In the genomic region with DNA sequence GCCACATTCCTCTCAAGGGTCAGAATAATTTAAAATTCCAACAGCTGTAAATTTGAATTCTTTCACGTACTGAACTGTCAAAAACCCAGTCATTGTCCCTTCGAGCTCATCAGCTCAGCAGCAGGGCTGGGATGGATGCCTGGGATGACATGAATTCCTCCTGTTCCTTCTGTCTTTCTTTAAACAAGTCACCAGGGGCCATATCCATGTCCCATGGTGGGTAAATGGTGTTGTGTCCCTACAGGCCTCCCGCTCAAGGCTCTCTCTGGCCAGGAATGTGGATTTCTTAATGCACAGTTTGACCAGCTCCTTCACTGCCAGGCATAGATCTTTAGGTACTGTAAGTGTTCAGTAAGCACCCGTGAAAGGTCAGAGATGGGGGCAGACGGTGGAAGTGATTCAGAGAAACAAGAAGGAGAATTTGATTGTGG, we compare ENCODE assay signal across 16 cellular contexts. TPM values are rescaled to one million over a fixed set of nuclear protein-coding genes. Genes with fewer than 3 reads are reported as not detected.
DNase-seq lines count a peak whose midpoint lies in the region; ATAC-seq and TF ChIP-seq lines count a peak whose summit lies in the region.
"Had no signal": no experiment of that assay in that cellular context is flagged by ENCODE, and none has a peak within 500 bp of the region (broad histone marks: within the 10 kb centered on the region; RNA-seq: fewer than 3 reads in every experiment).

No MANE protein-coding gene starts in this region.

- H3K27ac Mint-ChIP-seq in naive thymus-derived CD8-positive, alpha-beta T cell, result peak overlapping the region in 2 of 10 donors; percentile 65 to 73
- H3K27ac Mint-ChIP-seq: dendritic cell treated with granulocyte-macrophage colony-stimulating factor and Interleukin-4, amounts not matched to agents 40 ng/mL and 50 ng/mL, for 4 days had no signal

- H3K18ac ChIP-seq in trophoblast cell (ENCODE audit: low read length), result no peak overlapping the region

- H3K4me1 ChIP-seq in trophoblast cell (ENCODE audit: control insufficient read depth in 1 of 2, insufficient read depth in 2 of 2, low read length in 2 of 2), result peaks cover 2 to 5% of the 10 kb centered on the region in 2 experiments
- no peaks in the 10 kb centered on the region for H3K4me1 ChIP-seq in ovary (ENCODE audit: insufficient read depth)
- H3K4me1 ChIP-seq: right atrium auricular region had no signal

- no peak overlapping the region for H3K4me3 ChIP-seq in fibroblast of pulmonary artery (replicated peaks; ENCODE audit: low read depth, low read length)
- no peak overlapping the region for H3K4me3 ChIP-seq in trophoblast cell (ENCODE audit: low read depth, low read length)
- no peak overlapping the region for H3K4me3 ChIP-seq in ovary
- H3K4me3 ChIP-seq: right atrium auricular region had no signal

- WGBS in trophoblast cell (ENCODE audit: extremely low coverage, insufficient coverage, insufficient read length), result no CpG with 5 or more reads among the region's 5 CpGs
- WGBS in ovary, 3 donors, result 75 to 87% (median 80%) methylated on average over 5 of the region's 5 CpGs

- H2BK5ac ChIP-seq in trophoblast cell (ENCODE audit: low read depth, low read length, poor library complexity), result no peak overlapping the region

- ATAC-seq in Right ventricle myocardium superior (ENCODE audit: poor library complexity) (no peak), GM19328 (IDR thresholded peaks at IDR 0.05; ENCODE audit: unreplicated experiment) (no peak)
- no peak for ATAC-seq in naive thymus-derived CD8-positive, alpha-beta T cell
- ATAC-seq: stimulated activated naive CD8-positive, alpha-beta T cell treated with anti-CD3 and anti-CD28 coated beads, Interleukin-15, amount 100 ng/mL, for 72 hours had no signal

- POLR2A ChIA-PET in naive thymus-derived CD8-positive, alpha-beta T cell (lab: Charles Lee), result interaction anchor here (3.0 kb wide), 1 partner anchor 15 kb away, joined by 15 read pairs; no protein-coding TSS in a partner anchor

- H3K27me3 ChIP-seq in trophoblast cell (ENCODE audit: insufficient read depth, low read length) (no peaks in the 10 kb centered on the region), ovary (no peaks in the 10 kb centered on the region)
- H3K27me3 ChIP-seq: right atrium auricular region had no signal

- TF ChIP-seq CTCF in fibroblast of pulmonary artery (IDR thresholded peaks at IDR 0.05; ENCODE audit: low read length, missing control alignments), result no peak
- no peak for TF ChIP-seq CTCF in ovary (IDR thresholded peaks at IDR 0.05)

- H3K4me3 Mint-ChIP-seq in naive thymus-derived CD8-positive, alpha-beta T cell, result no peak overlapping the region
- H3K4me3 Mint-ChIP-seq: dendritic cell treated with granulocyte-macrophage colony-stimulating factor and Interleukin-4, amounts not matched to agents 40 ng/mL and 50 ng/mL, for 4 days; stimulated activated naive CD8-positive, alpha-beta T cell treated with anti-CD3 and anti-CD28 coated beads, Interleukin-15, amount 100 ng/mL, for 72 hours had no signal

- no peaks in the 10 kb centered on the region for H3K9me3 Mint-ChIP-seq in naive thymus-derived CD8-positive, alpha-beta T cell
- H3K9me3 Mint-ChIP-seq: dendritic cell treated with granulocyte-macrophage colony-stimulating factor and Interleukin-4, amounts not matched to agents 40 ng/mL and 50 ng/mL, for 4 days; stimulated activated naive CD8-positive, alpha-beta T cell treated with anti-CD3 and anti-CD28 coated beads, Interleukin-15, amount 100 ng/mL, for 72 hours had no signal

- no peak overlapping the region for H4K91ac ChIP-seq in trophoblast cell (ENCODE audit: low read depth, low read length)

- no peak overlapping the region for H2AK5ac ChIP-seq in trophoblast cell (ENCODE audit: low read length)

- H3K4me1 Mint-ChIP-seq in naive thymus-derived CD8-positive, alpha-beta T cell, result peaks cover 3 to 11% (median 7%) of the 10 kb centered on the region in 4 donors

- H4K12ac ChIP-seq in trophoblast cell (ENCODE audit: low read depth, low read length), result no peak overlapping the region

- no peak overlapping the region for H3K4me2 ChIP-seq in trophoblast cell (ENCODE audit: low read length)

- no peak overlapping the region for H3K4ac ChIP-seq in trophoblast cell (ENCODE audit: low read depth, low read length)

- H2AFZ ChIP-seq in trophoblast cell (ENCODE audit: insufficient read depth, low read length, poor library complexity), result no peak overlapping the region

- H2BK12ac ChIP-seq in trophoblast cell (ENCODE audit: low read length), result no peak overlapping the region

- DNase-seq in EL (peak; percentile 80), RPMI7951 (ENCODE audit: low read depth) (peak; percentile 41), fibroblast of pulmonary artery (ENCODE audit: low read depth) (peak; percentile 32), trophoblast cell (peak; percentile 97 to 98), Right ventricle myocardium superior (no peak), ovary (no peak)
- DNase-seq in naive thymus-derived CD8-positive, alpha-beta T cell, result no peak
- DNase-seq: amygdala; NCI-H2081 treated with DMSO at 0.1 percent for 48 hours; stimulated activated CD4-positive, alpha-beta T cell treated with anti-CD3 and anti-CD28 coated beads, Interleukin-4, amount 100 ng/mL, for 4 hours; stimulated activated naive CD8-positive, alpha-beta T cell treated with anti-CD3 and anti-CD28 coated beads, Interleukin-15, amount 100 ng/mL, for 72 hours had no signal

- no peak for TF ChIP-seq POLR2A in ovary (IDR thresholded peaks at IDR 0.05)

- H3K36me3 Mint-ChIP-seq in naive thymus-derived CD8-positive, alpha-beta T cell, result peaks cover 0 to 30% (median 9%) of the 10 kb centered on the region in 3 donors

- no peak overlapping the region for H4K8ac ChIP-seq in trophoblast cell (ENCODE audit: low read depth, low read length)

- H3K14ac ChIP-seq in trophoblast cell (ENCODE audit: low read length), result no peak overlapping the region

- H3K9ac ChIP-seq in trophoblast cell (ENCODE audit: low read length), result no peak overlapping the region

- peaks cover 6 to 10% of the 10 kb centered on the region in 2 experiments for H3K36me3 ChIP-seq in trophoblast cell (ENCODE audit: control insufficient read depth in 1 of 2, insufficient read depth in 2 of 2, low read length in 2 of 2)
- no peaks in the 10 kb centered on the region for H3K36me3 ChIP-seq in ovary
- H3K36me3 ChIP-seq: right atrium auricular region had no signal

- TF ChIP-seq EP300 in ovary (IDR thresholded peaks at IDR 0.05), result no peak

- H3K9me3 ChIP-seq in trophoblast cell (ENCODE audit: insufficient read depth, low read depth, low read length) (peaks cover 5% of the 10 kb centered on the region), ovary (no peaks in the 10 kb centered on the region)
- H3K9me3 ChIP-seq: right atrium auricular region had no signal

- intact Hi-C loops in Right ventricle myocardium superior (cut with DNase I), result no loop called here
- intact Hi-C loops in ovary (cut with DNase I), result no loop called here

- H3K79me2 ChIP-seq in trophoblast cell (ENCODE audit: control insufficient read depth, insufficient read depth, low read length, poor library complexity), result no peaks in the 10 kb centered on the region

- peaks cover 2% of the 10 kb centered on the region for H3K79me1 ChIP-seq in trophoblast cell (ENCODE audit: low read length)

- peak overlapping the region; percentile 84 for H3K27ac ChIP-seq in trophoblast cell (ENCODE audit: low read depth, low read length)
- H3K27ac ChIP-seq in ovary, result no peak overlapping the region
- H3K27ac ChIP-seq: right atrium auricular region, VCaP had no signal

- no peaks in the 10 kb centered on the region for H3K27me3 Mint-ChIP-seq in naive thymus-derived CD8-positive, alpha-beta T cell
- H3K27me3 Mint-ChIP-seq: dendritic cell treated with granulocyte-macrophage colony-stimulating factor and Interleukin-4, amounts not matched to agents 40 ng/mL and 50 ng/mL, for 4 days; stimulated activated naive CD8-positive, alpha-beta T cell treated with anti-CD3 and anti-CD28 coated beads, Interleukin-15, amount 100 ng/mL, for 72 hours had no signal

- no peak overlapping the region for H2BK120ac ChIP-seq in trophoblast cell (ENCODE audit: insufficient read depth, low read length, poor library complexity)

- no peak overlapping the region for H3K23ac ChIP-seq in trophoblast cell (ENCODE audit: low read length)

RNA-seq across cellular contexts. Expression of gene TECPR1, which starts 13.8 kb away (rescaled TPM):
- 7.1 and 7.4 TPM in 2 replicates for total RNA-seq in RPMI7951 (2014; rRNA removed; shearing (Covaris generic))
- 4.5 and 4.7 TPM in 2 replicates for polyA plus RNA-seq in trophoblast cell (2013)
- total RNA-seq in Right ventricle myocardium superior (16.1 TPM), ovary (10 to 100 TPM in 6 of 7 donors, 1 to 10 TPM in 1; 5.5 to 28.1 (median 21.5) TPM)
- total RNA-seq in naive thymus-derived CD8-positive, alpha-beta T cell, result 100 to 1,000 TPM; 174 to 181 TPM
- 10 to 100 TPM; 18.5 to 40.2 (median 26.1) TPM for polyA plus RNA-seq in naive thymus-derived CD8-positive, alpha-beta T cell
- 1 to 10 TPM; 4.2 to 8.6 TPM for polyA plus RNA-seq in ovary

RNA-seq across cellular contexts. Expression of gene BRI3, which starts 15.6 kb away (rescaled TPM):
- 74.1 and 76.9 TPM in 2 replicates for total RNA-seq in RPMI7951 (2014; rRNA removed; shearing (Covaris generic))
- polyA plus RNA-seq in trophoblast cell (2013), result 402 and 424 TPM in 2 replicates
- total RNA-seq in Right ventricle myocardium superior (222 TPM), ovary (100 to 1,000 TPM in 5 of 7 donors, 10 to 100 TPM in 2; 19.9 to 161 (median 133) TPM)
- 10 to 100 TPM; 77.1 to 86.2 TPM for total RNA-seq in naive thymus-derived CD8-positive, alpha-beta T cell
- polyA plus RNA-seq in naive thymus-derived CD8-positive, alpha-beta T cell, result 10 to 100 TPM; 15.1 to 18.8 (median 15.8) TPM
- 100 to 1,000 TPM; 101 to 149 TPM for polyA plus RNA-seq in ovary

RNA-seq across cellular contexts. Expression of gene BHLHA15, which starts 54.6 kb away (rescaled TPM):
- total RNA-seq in RPMI7951 (2014; rRNA removed; shearing (Covaris generic)), result 0.36 TPM in 1 of 2 replicates, not detected in the other
- polyA plus RNA-seq in trophoblast cell (2013), result 20.7 and 22.5 TPM in 2 replicates
- not detected for total RNA-seq in Right ventricle myocardium superior
- total RNA-seq in naive thymus-derived CD8-positive, alpha-beta T cell, result not detected
- under 1 TPM in 1 of 3 donors, not detected in 2; 0.47 TPM for polyA plus RNA-seq in naive thymus-derived CD8-positive, alpha-beta T cell
- under 1 TPM in 2 of 7 donors, not detected in 5; 0.34 to 0.54 TPM for total RNA-seq in ovary
- not detected for polyA plus RNA-seq in ovary
- total RNA-seq: SK-MEL-5 had no signal

Comparison
In these comparisons a context has a peak if more than half of its experiments do, and no peak if none do; other contexts are left out.
1. DNase-seq: peak in EL (single experiment), RPMI7951 (single experiment), fibroblast of pulmonary artery (single experiment) and trophoblast cell (2 of 2); none in Right ventricle myocardium superior (single experiment), naive thymus-derived CD8-positive, alpha-beta T cell (0 of 10) and ovary (0 of 5).
2. RNA of gene TECPR1, which starts 13.8 kb away (total RNA-seq): 174 to 181 TPM in naive thymus-derived CD8-positive, alpha-beta T cell; 5.5 to 28.1 TPM in ovary, 16.1 TPM in Right ventricle myocardium superior (single experiment) and 7.1 to 7.4 TPM in RPMI7951; every median in the first group is over 4 times any median in the second.